9 cellular contexts compared by ENCODE assay signal in genomic region chr12:54431911-54432814, GRCh38. TPM values are rescaled to one million over a fixed set of nuclear protein-coding genes. Genes with fewer than 3 reads are reported as not detected.
DNase-seq lines count a peak whose midpoint lies in the region; FAIRE-seq and TF ChIP-seq lines count a peak whose summit lies in the region.
"Had no signal": no experiment of that assay in that cellular context is flagged by ENCODE, and none has a peak within 500 bp of the region (broad histone marks: within the 10 kb centered on the region; RNA-seq: fewer than 3 reads in every experiment).

No MANE protein-coding gene starts in this region.

- peaks cover 0 to 36% of the 10 kb centered on the region in 2 experiments for H3K27me3 ChIP-seq in mesenchymal stem cell (ENCODE audit: control insufficient read depth in 1 of 2, insufficient read depth in 1 of 2, low read length in 2 of 2)
- H3K27me3 ChIP-seq in brain microvascular endothelial cell (replicated peaks): no peaks in the 10 kb centered on the region

- peak overlapping the region; percentile 39 for H4K8ac ChIP-seq in mesenchymal stem cell (ENCODE audit: low read length)

- H2BK12ac ChIP-seq in mesenchymal stem cell (ENCODE audit: low read length in 2 of 2): peak overlapping the region in 1 of 2 experiments; percentile 75

- H4K91ac ChIP-seq in mesenchymal stem cell (ENCODE audit: low read length): peak overlapping the region; percentile 47

- no peak overlapping the region for H2BK15ac ChIP-seq in mesenchymal stem cell (ENCODE audit: low read depth, poor library complexity, severe bottlenecking)

- H3K36me3 ChIP-seq in mesenchymal stem cell (ENCODE audit: control insufficient read depth in 1 of 2, insufficient read depth in 2 of 2, low read depth in 1 of 2, low read length in 2 of 2) (no peaks in the 10 kb centered on the region), brain microvascular endothelial cell (replicated peaks) (no peaks in the 10 kb centered on the region)

- in situ Hi-C loops in brain microvascular endothelial cell (cut with HindIII; ENCODE audit: low pct_ligation_motif_present, low sequenced_read_pairs): no loop called here

- H3K9ac ChIP-seq in mesenchymal stem cell (ENCODE audit: low read length): peak overlapping the region; percentile 18

- H3K79me1 ChIP-seq in mesenchymal stem cell (replicated peaks; ENCODE audit: low read length, poor library complexity, severe bottlenecking): no peaks in the 10 kb centered on the region

- H3K4me2 ChIP-seq in mesenchymal stem cell (ENCODE audit: low read length, poor library complexity, severe bottlenecking): no peak overlapping the region

- DNase-seq in stimulated activated CD4-positive, alpha-beta T cell treated with anti-CD3 and anti-CD28 coated beads, Interleukin-15, amount 100 ng/mL, for 24 hours: peak; percentile 52
- no peak for DNase-seq in stimulated activated CD4-positive, alpha-beta T cell treated with anti-CD3 and anti-CD28 coated beads, Interleukin-4, amount 100 ng/mL, for 24 hours
- DNase-seq in choroid plexus epithelial cell (ENCODE audit: low read depth): no peak
- DNase-seq in mesenchymal stem cell: peak; percentile 85
- DNase-seq in HTR-8/SVneo (ENCODE audit: insufficient read length, low spot score): no peak
- no peak for DNase-seq in brain microvascular endothelial cell
- no peak for DNase-seq in GDM1 (lab: John Stamatoyannopoulos, UW)
- no peak for DNase-seq in stimulated activated CD4-positive, alpha-beta T cell treated with anti-CD3 and anti-CD28 coated beads, Interleukin-4, amount 100 ng/mL, for 4 hours
- DNase-seq: NCI-H2081 treated with DMSO at 0.1 percent for 48 hours had no signal

- H3K4ac ChIP-seq in mesenchymal stem cell (ENCODE audit: low read depth in 1 of 2, low read length in 2 of 2): no peak overlapping the region

- H2AK5ac ChIP-seq in mesenchymal stem cell (ENCODE audit: low read length, severe bottlenecking): no peak overlapping the region

- H3K4me3 ChIP-seq in choroid plexus epithelial cell (ENCODE audit: low read depth, low read length) (no peak overlapping the region), mesenchymal stem cell (ENCODE audit: insufficient read depth in 1 of 2, low read depth in 1 of 2, low read length in 2 of 2) (peak overlapping the region in 1 of 2 experiments; percentile 8), brain microvascular endothelial cell (ENCODE audit: low read depth, low read length) (no peak overlapping the region)

- no peak overlapping the region for H3K14ac ChIP-seq in mesenchymal stem cell (ENCODE audit: low read length in 2 of 2)

- peaks cover 8% of the 10 kb centered on the region for H3K4me1 ChIP-seq in mesenchymal stem cell (ENCODE audit: control insufficient read depth, insufficient read depth, low read depth, low read length)

- peak overlapping the region; percentile 24 to 54 for H3K18ac ChIP-seq in mesenchymal stem cell (ENCODE audit: low read depth in 1 of 2, low read length in 2 of 2)

- H3K23ac ChIP-seq in mesenchymal stem cell (ENCODE audit: low read length in 2 of 2): no peak overlapping the region

- H2AFZ ChIP-seq in mesenchymal stem cell (ENCODE audit: low read depth, low read length): no peak overlapping the region

- no peak overlapping the region for H2BK5ac ChIP-seq in mesenchymal stem cell (ENCODE audit: low read depth, low read length, poor library complexity, severe bottlenecking)

- WGBS in mesenchymal stem cell: 0% methylated on average over 4 of the region's 9 CpGs

- no peak overlapping the region for H2BK120ac ChIP-seq in mesenchymal stem cell (ENCODE audit: low read depth, low read length)

- FAIRE-seq in HTR-8/SVneo (lab: Jason Lieb, UNC): no peak

- TF ChIP-seq CTCF in choroid plexus epithelial cell (conservative IDR thresholded peaks at IDR 0.05; ENCODE audit: low read depth, low read length) (peak; percentile 3), brain microvascular endothelial cell (IDR thresholded peaks at IDR 0.05; ENCODE audit: low read depth, low read length, missing control alignments) (no peak)

- H3K27ac ChIP-seq in mesenchymal stem cell (ENCODE audit: low read length, poor library complexity, severe bottlenecking) (no peak overlapping the region), brain microvascular endothelial cell (no peak overlapping the region)

- no peaks in the 10 kb centered on the region for H3K9me3 ChIP-seq in mesenchymal stem cell (ENCODE audit: control insufficient read depth, low read length)

RNA-seq across cellular contexts. Expression of gene ITGA5, which starts 13.1 kb away (rescaled TPM):
- polyA plus RNA-seq in mesenchymal stem cell (2013, experiment 1 of 2): 248 TPM
- polyA plus RNA-seq in mesenchymal stem cell (2013, experiment 2 of 2): 244 TPM

RNA-seq across cellular contexts. Expression of gene GTSF1, which starts 41.2 kb away (rescaled TPM):
- not detected for polyA plus RNA-seq in mesenchymal stem cell (2013, experiment 1 of 2)
- not detected for polyA plus RNA-seq in mesenchymal stem cell (2013, experiment 2 of 2)

RNA-seq across cellular contexts. Expression of gene ZNF385A, which starts 47.6 kb away (rescaled TPM):
- 16.2 TPM for polyA plus RNA-seq in mesenchymal stem cell (2013, experiment 1 of 2)
- polyA plus RNA-seq in mesenchymal stem cell (2013, experiment 2 of 2): 17.1 TPM

Comparison
In these comparisons a context has a peak if more than half of its experiments do, and no peak if none do; other contexts are left out.
1. DNase-seq: peak in stimulated activated CD4-positive, alpha-beta T cell treated with anti-CD3 and anti-CD28 coated beads, Interleukin-15, amount 100 ng/mL, for 24 hours (single experiment) and mesenchymal stem cell (single experiment); none in stimulated activated CD4-positive, alpha-beta T cell treated with anti-CD3 and anti-CD28 coated beads, Interleukin-4, amount 100 ng/mL, for 24 hours (single experiment), choroid plexus epithelial cell (single experiment), HTR-8/SVneo (single experiment), brain microvascular endothelial cell (single experiment), GDM1 (single experiment) and stimulated activated CD4-positive, alpha-beta T cell treated with anti-CD3 and anti-CD28 coated beads, Interleukin-4, amount 100 ng/mL, for 4 hours (0 of 2).